12 cellular contexts compared by ENCODE assay signal in genomic region chr3:143123353-143123974, GRCh38. TPM values are rescaled to one million over a fixed set of nuclear protein-coding genes. Genes with fewer than 3 reads are reported as not detected.
DNase-seq lines count a peak whose midpoint lies in the region; ATAC-seq and TF ChIP-seq lines count a peak whose summit lies in the region.
"Had no signal": no experiment of that assay in that cellular context is flagged by ENCODE, and none has a peak within 500 bp of the region (broad histone marks: within the 10 kb centered on the region; RNA-seq: fewer than 3 reads in every experiment).

No MANE protein-coding gene starts in this region.

- DNase-seq in CD8-positive, alpha-beta T cell, result peak in 1 of 7 experiments; percentile 17
- DNase-seq in medulla oblongata (ENCODE audit: extremely low spot score) (peak; percentile 24), SW480 (ENCODE audit: low spot score) (no peak), NCI-H526 treated with DMSO at 0.1 percent for 48 hours (lab: John Stamatoyannopoulos, UW) (no peak), NCI-H187 treated with DMSO at 0.1 percent for 48 hours (lab: John Stamatoyannopoulos, UW) (no peak), HCEC 1CT (no peak)
- DNase-seq: cerebellar nuclear complex, gastrocnemius medialis, mesendoderm had no signal

- no peaks in the 10 kb centered on the region for H3F3A ChIP-seq in OCI-LY1 (ENCODE audit: insufficient read depth, low read length)

- H3K4me1 ChIP-seq in CD8-positive, alpha-beta T cell (ENCODE audit: insufficient read depth, low read length), result peaks cover 44% of the 10 kb centered on the region
- peaks cover 37% of the 10 kb centered on the region for H3K4me1 ChIP-seq in OCI-LY1 (ENCODE audit: insufficient read depth, low read length, severe bottlenecking)
- H3K4me1 ChIP-seq: gastrocnemius medialis had no signal

- H2AFZ ChIP-seq in OCI-LY1 (ENCODE audit: low read length), result no peak overlapping the region

- no peak for ATAC-seq in CD8-positive, alpha-beta T cell
- ATAC-seq in GM21360 (IDR thresholded peaks at IDR 0.05; ENCODE audit: unreplicated experiment), result peak; percentile 21
- ATAC-seq: gastrocnemius medialis had no signal

- H3K9me3 ChIP-seq in CD8-positive, alpha-beta T cell (ENCODE audit: low read length), result no peaks in the 10 kb centered on the region
- H3K9me3 ChIP-seq in OCI-LY1 (ENCODE audit: low read length), result no peaks in the 10 kb centered on the region
- H3K9me3 ChIP-seq: gastrocnemius medialis had no signal

- H3K27ac ChIP-seq in CD8-positive, alpha-beta T cell (ENCODE audit: low read depth, low read length), result no peak overlapping the region
- no peak overlapping the region for H3K27ac ChIP-seq in OCI-LY1 (ENCODE audit: low read depth, low read length, poor library complexity, severe bottlenecking)
- H3K27ac ChIP-seq: gastrocnemius medialis, SK-N-MC had no signal

- H3K27me3 Mint-ChIP-seq in CD8-positive, alpha-beta T cell (ENCODE audit: low read depth), result no peaks in the 10 kb centered on the region

- no peaks in the 10 kb centered on the region for H3K9me2 ChIP-seq in OCI-LY1 (ENCODE audit: low read depth, low read length)

- no peak for TF ChIP-seq CTCF in CD8-positive, alpha-beta T cell (IDR thresholded peaks at IDR 0.05)
- TF ChIP-seq CTCF in OCI-LY1 (IDR thresholded peaks at IDR 0.05; ENCODE audit: low read length), result no peak

- no peak overlapping the region for H3K9ac ChIP-seq in OCI-LY1 (ENCODE audit: low read length)

- no peaks in the 10 kb centered on the region for H4K20me1 ChIP-seq in OCI-LY1 (ENCODE audit: insufficient read depth, low read length)

- POLR2A ChIA-PET in CD8-positive, alpha-beta T cell (lab: Charles Lee), result no interaction called here

- CTCF ChIA-PET in CD8-positive, alpha-beta T cell (lab: Charles Lee), result no interaction called here

- intact Hi-C loops in CD8-positive, alpha-beta T cell (cut with DNase I, micrococcal nuclease), result loop anchor here (2.0 to 10.0 kb wide), 8 partner anchors 47 to 1246 kb away; partner anchors contain the start of genes ATP1B3 (in 1 of the 2), DIPK2A (in 1 of the 2) and TRPC1 (in 1 of the 2)

- peak overlapping the region; percentile 25; the same call in 1 of the 2 replicates for H3K4me2 ChIP-seq in OCI-LY1 (ENCODE audit: low read length)

- H3K4me3 Mint-ChIP-seq in CD8-positive, alpha-beta T cell, result peak overlapping the region; percentile 73

- H3K36me3 Mint-ChIP-seq in CD8-positive, alpha-beta T cell, result no peaks in the 10 kb centered on the region

- H3K4me3 ChIP-seq in CD8-positive, alpha-beta T cell (ENCODE audit: low read depth, low read length), result no peak overlapping the region
- no peak overlapping the region for H3K4me3 ChIP-seq in OCI-LY1 (ENCODE audit: low read depth, low read length, poor library complexity, severe bottlenecking)
- H3K4me3 ChIP-seq: gastrocnemius medialis, SK-N-MC had no signal

- no peaks in the 10 kb centered on the region for H3K79me2 ChIP-seq in OCI-LY1 (ENCODE audit: insufficient read depth, low read length)

- H3K4me1 Mint-ChIP-seq in CD8-positive, alpha-beta T cell (ENCODE audit: low read depth), result peaks cover 59% of the 10 kb centered on the region

- no peaks in the 10 kb centered on the region for H3K9me3 Mint-ChIP-seq in CD8-positive, alpha-beta T cell

- no peaks in the 10 kb centered on the region for H3K36me3 ChIP-seq in CD8-positive, alpha-beta T cell (ENCODE audit: insufficient read depth, low read length)
- no peaks in the 10 kb centered on the region for H3K36me3 ChIP-seq in OCI-LY1 (ENCODE audit: insufficient read depth, low read length)
- H3K36me3 ChIP-seq: gastrocnemius medialis had no signal

- H3K27ac Mint-ChIP-seq in CD8-positive, alpha-beta T cell, result peak overlapping the region; percentile 84

- no peaks in the 10 kb centered on the region for H3K27me3 ChIP-seq in CD8-positive, alpha-beta T cell (ENCODE audit: insufficient read depth, low read length)
- peaks cover 11% of the 10 kb centered on the region; the same call in 1 of the 2 replicates for H3K27me3 ChIP-seq in OCI-LY1 (ENCODE audit: insufficient read depth, low read length)

RNA-seq across cellular contexts. Expression of gene CHST2, which starts 3.9 kb away (rescaled TPM):
- total RNA-seq in CD8-positive, alpha-beta T cell, result 1 to 10 TPM; 2.5 to 2.7 TPM
